10 cellular contexts compared by ENCODE assay signal in genomic region chr6:42224222-42225042, GRCh38. TPM values are rescaled to one million over a fixed set of nuclear protein-coding genes. Genes with fewer than 3 reads are reported as not detected.
DNase-seq lines count a peak whose midpoint lies in the region; ATAC-seq, FAIRE-seq and TF ChIP-seq lines count a peak whose summit lies in the region.
"Had no signal": no experiment of that assay in that cellular context is flagged by ENCODE, and none has a peak within 500 bp of the region (broad histone marks: within the 10 kb centered on the region; RNA-seq: fewer than 3 reads in every experiment).

No MANE protein-coding gene starts in this region.

- H3K9ac ChIP-seq in astrocyte (ENCODE audit: low read length): peak overlapping the region; percentile 52

- H3K9me3 Mint-ChIP-seq in astrocyte (ENCODE audit: unreplicated experiment): no peaks in the 10 kb centered on the region
- H3K9me3 Mint-ChIP-seq: naive B cell had no signal

- H3K9me3 ChIP-seq in astrocyte (ENCODE audit: insufficient read depth, low read depth, low read length) (no peaks in the 10 kb centered on the region), heart left ventricle (no peaks in the 10 kb centered on the region)

- FAIRE-seq in astrocyte (lab: Jason Lieb, UNC): peak; percentile 50

- H3K4me3 ChIP-seq in astrocyte (ENCODE audit: insufficient read depth, low read depth, low read length) (no peak overlapping the region), heart left ventricle (no peak overlapping the region)

- H3K4me1 ChIP-seq in astrocyte (ENCODE audit: insufficient read depth, low read length) (peaks cover 28% of the 10 kb centered on the region), heart left ventricle (peaks cover 0 to 11% (median 0%) of the 10 kb centered on the region in 12 donors)

- H3K36me3 ChIP-seq in astrocyte (ENCODE audit: insufficient read depth, low read length): no peaks in the 10 kb centered on the region
- peaks cover 0 to 27% (median 5%) of the 10 kb centered on the region in 9 donors for H3K36me3 ChIP-seq in heart left ventricle

- no peak overlapping the region for H2AFZ ChIP-seq in astrocyte (ENCODE audit: low read depth, low read length)

- H3K27ac ChIP-seq in astrocyte (ENCODE audit: low read depth, low read length): peak overlapping the region; percentile 71
- H3K27ac ChIP-seq in heart left ventricle: no peak overlapping the region

- peak overlapping the region; percentile 90 for H3K27ac Mint-ChIP-seq in astrocyte (ENCODE audit: unreplicated experiment)
- H3K27ac Mint-ChIP-seq: naive B cell had no signal

- TF ChIP-seq POLR2A in heart left ventricle (IDR thresholded peaks at IDR 0.05): no peak

- intact Hi-C loops in heart left ventricle (cut with DNase I): loop anchor here in 2 of 10 donors (5.0 kb wide), 2 partner anchors 147 to 323 kb away; no protein-coding TSS in a partner anchor

- H3K27me3 Mint-ChIP-seq in astrocyte (ENCODE audit: low read depth, unreplicated experiment): no peaks in the 10 kb centered on the region
- H3K27me3 Mint-ChIP-seq: naive B cell had no signal

- no peaks in the 10 kb centered on the region for H4K20me1 ChIP-seq in astrocyte (ENCODE audit: insufficient read depth, low read length)

- H3K4me1 Mint-ChIP-seq in astrocyte (ENCODE audit: low read depth, unreplicated experiment): peaks cover 28% of the 10 kb centered on the region
- H3K4me1 Mint-ChIP-seq: naive B cell had no signal

- H3K4me3 Mint-ChIP-seq in astrocyte (ENCODE audit: unreplicated experiment): no peak overlapping the region
- H3K4me3 Mint-ChIP-seq: naive B cell had no signal

- WGBS in heart left ventricle, 4 donors: 74 to 93% (median 91%) methylated on average over 12 of the region's 12 CpGs

- peak overlapping the region; percentile 64 for H3K4me2 ChIP-seq in astrocyte (ENCODE audit: low read length)

- TF ChIP-seq CTCF in astrocyte (IDR thresholded peaks at IDR 0.05; ENCODE audit: insufficient read depth, low read depth, low read length): no peak
- TF ChIP-seq CTCF in heart left ventricle (IDR thresholded peaks at IDR 0.05): no peak

- no peaks in the 10 kb centered on the region for H3K27me3 ChIP-seq in astrocyte (ENCODE audit: insufficient read depth, low read length)
- H3K27me3 ChIP-seq in heart left ventricle: no peaks in the 10 kb centered on the region

- ATAC-seq in GM19455 (IDR thresholded peaks at IDR 0.05; ENCODE audit: unreplicated experiment) (peak; percentile 92), HG03432 (IDR thresholded peaks at IDR 0.05; ENCODE audit: unreplicated experiment) (peak; percentile 89), heart left ventricle (no peak)

- no peaks in the 10 kb centered on the region for H3K36me3 Mint-ChIP-seq in astrocyte (ENCODE audit: low read depth, unreplicated experiment)
- H3K36me3 Mint-ChIP-seq: naive B cell had no signal

- H3K79me2 ChIP-seq in astrocyte (ENCODE audit: insufficient read depth, low read length): no peaks in the 10 kb centered on the region

- DNase-seq in Daoy (ENCODE audit: low read depth) (peak; percentile 89), astrocyte (ENCODE audit: low read depth) (peak; percentile 90), heart left ventricle (no peak), activated gamma-delta T cell (lab: John Stamatoyannopoulos, UW) (no peak), NCI-H2081 (lab: John Stamatoyannopoulos, UW) (no peak), anterior cingulate cortex (lab: John Stamatoyannopoulos, UW) (no peak)
- DNase-seq: naive B cell had no signal

RNA-seq across cellular contexts. Expression of gene MRPS10, which starts 6.8 kb away (rescaled TPM):
- 95.7 and 99.2 TPM in 2 replicates for total RNA-seq in Daoy (2014; rRNA removed; shearing (Covaris generic))
- 32.1 and 32.5 TPM in 2 replicates for total RNA-seq in astrocyte
- total RNA-seq in heart left ventricle: 10 to 100 TPM; 47.5 to 73.5 (median 57.3) TPM
- polyA plus RNA-seq in heart left ventricle: 10 to 100 TPM; 36.9 to 44.3 TPM

RNA-seq across cellular contexts. Expression of gene GUCA1B, which starts 29.7 kb away (rescaled TPM):
- 0.21 and 0.40 TPM in 2 replicates for total RNA-seq in Daoy (2014; rRNA removed; shearing (Covaris generic))
- 2.0 and 2.3 TPM in 2 replicates for total RNA-seq in astrocyte
- total RNA-seq in heart left ventricle: 1 to 10 TPM in 6 of 9 donors, under 1 TPM in 1, not detected in 2; 0.37 to 2.4 (median 1.5) TPM
- polyA plus RNA-seq in heart left ventricle: under 1 TPM; 0.15 to 0.18 TPM

RNA-seq across cellular contexts. Expression of gene GUCA1A, which starts 51.3 kb away (rescaled TPM):
- not detected in 2 replicates for total RNA-seq in Daoy (2014; rRNA removed; shearing (Covaris generic))
- 0.45 and 0.79 TPM in 2 replicates for total RNA-seq in astrocyte
- under 1 TPM in 3 of 9 donors, not detected in 6; 0.13 to 0.28 (median 0.19) TPM for total RNA-seq in heart left ventricle
- polyA plus RNA-seq in heart left ventricle: not detected
- total RNA-seq: SK-MEL-5 had no signal

Comparison
In these comparisons a context has a peak if more than half of its experiments do, and no peak if none do; other contexts are left out.
1. DNase-seq: peak in Daoy (single experiment) and astrocyte (single experiment); none in heart left ventricle (0 of 5), activated gamma-delta T cell (single experiment), NCI-H2081 (0 of 2) and anterior cingulate cortex (0 of 58).
2. ATAC-seq: peak in GM19455 (single experiment) and HG03432 (single experiment); none in heart left ventricle (0 of 4).